In the genomic region with DNA sequence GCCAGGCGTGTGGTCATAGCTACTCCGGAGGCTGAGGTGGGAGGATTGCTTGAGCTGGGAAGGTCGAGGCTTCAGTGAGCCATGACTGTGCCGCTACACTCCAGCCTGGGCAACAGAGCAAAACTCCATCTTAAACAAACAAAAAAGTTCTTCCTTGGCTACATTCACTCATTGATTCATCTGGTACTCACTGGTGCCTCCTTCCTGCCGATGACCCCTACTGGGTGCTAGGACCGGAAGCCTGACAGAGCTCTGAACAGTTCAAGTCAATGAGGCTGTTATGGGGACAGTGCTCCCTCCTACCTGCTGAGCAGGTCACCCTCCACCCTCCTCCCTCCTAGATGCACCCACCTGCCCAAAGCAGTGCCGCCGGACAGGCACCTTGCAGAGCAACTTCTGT, we compare ENCODE assay signal across 1 cellular context.
TF ChIP-seq lines count a peak whose summit lies in the region.

No MANE protein-coding gene starts in this region.

TF ChIP-seq in endothelial cell of umbilical vein, 7 proteins besides CTCF, POLR2A, EP300 and RAD21:
- TF ChIP-seq POLR2AphosphoS5 (IDR thresholded peaks at IDR 0.05; ENCODE audit: insufficient read depth, low read depth, low read length), result no peak
- TF ChIP-seq MYC (IDR thresholded peaks at IDR 0.05; ENCODE audit: low read depth, low read length), result no peak
- no peak for TF ChIP-seq EZH2 (IDR thresholded peaks at IDR 0.05; ENCODE audit: borderline replicate concordance, low read depth, low read length, severe bottlenecking)
- no peak for TF ChIP-seq FOS (IDR thresholded peaks at IDR 0.05; ENCODE audit: borderline replicate concordance, insufficient read depth, low read length)
- TF ChIP-seq JUN (IDR thresholded peaks at IDR 0.05; ENCODE audit: borderline replicate concordance, insufficient read depth, insufficient read length, low read depth), result no peak
- no peak for TF ChIP-seq GATA2 (IDR thresholded peaks at IDR 0.05; ENCODE audit: insufficient read depth, insufficient read length, low read depth, low read length)
- TF ChIP-seq, protein P1, sequence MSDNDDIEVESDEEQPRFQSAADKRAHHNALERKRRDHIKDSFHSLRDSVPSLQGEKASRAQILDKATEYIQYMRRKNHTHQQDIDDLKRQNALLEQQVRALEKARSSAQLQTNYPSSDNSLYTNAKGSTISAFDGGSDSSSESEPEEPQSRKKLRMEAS (IDR thresholded peaks at IDR 0.05; ENCODE audit: insufficient read depth, insufficient read length), result no peak
TF ChIP-seq in endothelial cell of umbilical vein: peak in this region for 0.
